In the genomic region with DNA sequence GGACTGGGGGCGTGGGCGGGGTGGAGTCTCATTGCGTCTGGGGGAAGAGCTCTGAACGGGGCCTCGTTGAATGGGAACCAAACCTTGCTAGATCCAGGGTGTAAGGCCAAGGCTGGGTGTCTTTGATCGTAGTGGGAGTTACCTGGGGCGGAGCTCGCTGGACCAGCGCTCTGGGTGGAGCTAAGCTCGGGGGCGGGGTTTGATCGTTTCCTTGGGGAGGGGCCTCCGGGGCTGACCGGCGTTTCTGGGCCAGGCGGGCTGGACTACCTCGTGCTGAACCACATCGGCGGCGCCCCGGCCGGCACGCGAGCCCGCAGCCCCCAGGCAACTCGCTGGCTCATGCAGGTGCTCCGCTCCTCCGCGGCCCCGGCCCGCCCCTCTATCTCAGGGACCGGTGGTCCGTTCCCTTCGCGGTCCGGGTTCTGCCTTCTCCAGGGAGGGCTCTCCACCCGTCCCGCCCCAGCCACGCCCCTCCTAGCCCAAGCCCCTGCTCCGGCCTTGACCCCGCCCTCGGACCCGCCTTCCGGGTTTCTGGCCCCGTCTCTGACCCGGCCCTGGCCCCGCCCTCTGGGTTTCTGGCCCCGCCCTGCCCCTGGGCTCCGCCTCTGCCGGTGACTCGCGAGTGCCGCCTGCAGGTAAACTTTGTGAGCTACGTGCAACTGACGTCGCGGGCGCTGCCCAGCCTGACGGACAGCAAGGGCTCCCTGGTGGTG, we compare ENCODE assay signal across 1 cellular context.
A peak's percentile ranks its signal among the peaks of the same experiment; 100 is the strongest.
TF ChIP-seq lines count a peak whose summit lies in the region.

No MANE protein-coding gene starts in this region.

TF ChIP-seq in HepG2, 621 proteins besides CTCF, POLR2A, EP300 and RAD21 (continued from another document and continues in another):
- TF ChIP-seq, protein P1, sequence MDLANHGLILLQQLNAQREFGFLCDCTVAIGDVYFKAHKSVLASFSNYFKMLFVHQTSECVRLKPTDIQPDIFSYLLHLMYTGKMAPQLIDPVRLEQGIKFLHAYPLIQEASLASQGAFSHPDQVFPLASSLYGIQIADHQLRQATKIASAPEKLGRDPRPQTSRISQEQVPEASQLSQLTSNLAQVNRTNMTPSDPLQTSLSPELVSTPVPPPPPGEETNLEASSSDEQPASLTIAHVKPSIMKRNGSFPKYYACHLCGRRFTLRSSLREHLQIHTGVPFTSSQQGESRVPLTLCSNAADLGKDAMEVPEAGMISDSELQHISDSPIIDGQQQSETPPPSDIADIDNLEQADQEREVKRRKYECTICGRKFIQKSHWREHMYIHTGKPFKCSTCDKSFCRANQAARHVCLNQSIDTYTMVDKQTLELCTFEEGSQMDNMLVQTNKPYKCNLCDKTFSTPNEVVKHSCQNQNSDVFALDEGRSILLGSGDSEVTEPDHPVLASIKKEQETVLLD (CRISPR knock-in tag; IDR thresholded peaks at IDR 0.05; ENCODE audit: low read depth), result 0 out of 2 replicates have a peak, but pooled peaks have one; percentile 28
- no peak for TF ChIP-seq NR2F6 (IDR thresholded peaks at IDR 0.05)
- peak; percentile 67; the same call in 1 of the 2 replicates for TF ChIP-seq NR2F6 (CRISPR knock-in tag; IDR thresholded peaks at IDR 0.05)
- peak; percentile 79 for TF ChIP-seq ZFY (CRISPR knock-in tag; IDR thresholded peaks at IDR 0.05)
- TF ChIP-seq, protein P2, sequence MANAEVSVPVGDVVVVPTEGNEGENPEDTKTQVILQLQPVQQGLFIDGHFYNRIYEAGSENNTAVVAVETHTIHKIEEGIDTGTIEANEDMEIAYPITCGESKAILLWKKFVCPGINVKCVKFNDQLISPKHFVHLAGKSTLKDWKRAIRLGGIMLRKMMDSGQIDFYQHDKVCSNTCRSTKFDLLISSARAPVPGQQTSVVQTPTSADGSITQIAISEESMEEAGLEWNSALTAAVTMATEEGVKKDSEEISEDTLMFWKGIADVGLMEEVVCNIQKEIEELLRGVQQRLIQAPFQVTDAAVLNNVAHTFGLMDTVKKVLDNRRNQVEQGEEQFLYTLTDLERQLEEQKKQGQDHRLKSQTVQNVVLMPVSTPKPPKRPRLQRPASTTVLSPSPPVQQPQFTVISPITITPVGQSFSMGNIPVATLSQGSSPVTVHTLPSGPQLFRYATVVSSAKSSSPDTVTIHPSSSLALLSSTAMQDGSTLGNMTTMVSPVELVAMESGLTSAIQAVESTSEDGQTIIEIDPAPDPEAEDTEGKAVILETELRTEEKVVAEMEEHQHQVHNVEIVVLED (CRISPR knock-in tag; IDR thresholded peaks at IDR 0.05; ENCODE audit: borderline replicate concordance), result peak; percentile 70
- peak; percentile 72 for TF ChIP-seq HOXA3 (CRISPR knock-in tag; IDR thresholded peaks at IDR 0.05)
- TF ChIP-seq RXRA (CRISPR knock-in tag; IDR thresholded peaks at IDR 0.05), result peak; percentile 82; the same call in 1 of the 2 replicates
- TF ChIP-seq HOXA5 (CRISPR knock-in tag; IDR thresholded peaks at IDR 0.05), result peak; percentile 52; the same call in 1 of the 2 replicates
- TF ChIP-seq FOXP1 (IDR thresholded peaks at IDR 0.05), result no peak
- TF ChIP-seq FOXP1 (CRISPR knock-in tag; IDR thresholded peaks at IDR 0.05), result no peak
- TF ChIP-seq, protein P3, sequence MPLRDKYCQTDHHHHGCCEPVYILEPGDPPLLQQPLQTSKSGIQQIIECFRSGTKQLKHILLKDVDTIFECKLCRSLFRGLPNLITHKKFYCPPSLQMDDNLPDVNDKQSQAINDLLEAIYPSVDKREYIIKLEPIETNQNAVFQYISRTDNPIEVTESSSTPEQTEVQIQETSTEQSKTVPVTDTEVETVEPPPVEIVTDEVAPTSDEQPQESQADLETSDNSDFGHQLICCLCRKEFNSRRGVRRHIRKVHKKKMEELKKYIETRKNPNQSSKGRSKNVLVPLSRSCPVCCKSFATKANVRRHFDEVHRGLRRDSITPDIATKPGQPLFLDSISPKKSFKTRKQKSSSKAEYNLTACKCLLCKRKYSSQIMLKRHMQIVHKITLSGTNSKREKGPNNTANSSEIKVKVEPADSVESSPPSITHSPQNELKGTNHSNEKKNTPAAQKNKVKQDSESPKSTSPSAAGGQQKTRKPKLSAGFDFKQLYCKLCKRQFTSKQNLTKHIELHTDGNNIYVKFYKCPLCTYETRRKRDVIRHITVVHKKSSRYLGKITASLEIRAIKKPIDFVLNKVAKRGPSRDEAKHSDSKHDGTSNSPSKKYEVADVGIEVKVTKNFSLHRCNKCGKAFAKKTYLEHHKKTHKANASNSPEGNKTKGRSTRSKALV (CRISPR knock-in tag; IDR thresholded peaks at IDR 0.05), result 0 out of 2 replicates have a peak, but pooled peaks have one; percentile 32
- 0 out of 2 replicates have a peak, but pooled peaks have one; percentile 66 for TF ChIP-seq ZNF224 (CRISPR knock-in tag; IDR thresholded peaks at IDR 0.05)
- TF ChIP-seq, protein P4, sequence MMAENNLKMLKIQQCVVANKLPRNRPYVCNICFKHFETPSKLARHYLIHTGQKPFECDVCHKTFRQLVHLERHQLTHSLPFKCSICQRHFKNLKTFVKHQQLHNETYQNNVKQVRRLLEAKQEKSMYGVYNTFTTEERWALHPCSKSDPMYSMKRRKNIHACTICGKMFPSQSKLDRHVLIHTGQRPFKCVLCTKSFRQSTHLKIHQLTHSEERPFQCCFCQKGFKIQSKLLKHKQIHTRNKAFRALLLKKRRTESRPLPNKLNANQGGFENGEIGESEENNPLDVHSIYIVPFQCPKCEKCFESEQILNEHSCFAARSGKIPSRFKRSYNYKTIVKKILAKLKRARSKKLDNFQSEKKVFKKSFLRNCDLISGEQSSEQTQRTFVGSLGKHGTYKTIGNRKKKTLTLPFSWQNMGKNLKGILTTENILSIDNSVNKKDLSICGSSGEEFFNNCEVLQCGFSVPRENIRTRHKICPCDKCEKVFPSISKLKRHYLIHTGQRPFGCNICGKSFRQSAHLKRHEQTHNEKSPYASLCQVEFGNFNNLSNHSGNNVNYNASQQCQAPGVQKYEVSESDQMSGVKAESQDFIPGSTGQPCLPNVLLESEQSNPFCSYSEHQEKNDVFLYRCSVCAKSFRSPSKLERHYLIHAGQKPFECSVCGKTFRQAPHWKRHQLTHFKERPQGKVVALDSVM (CRISPR knock-in tag; IDR thresholded peaks at IDR 0.05), result peak; percentile 39; the same call in 1 of the 2 replicates
- TF ChIP-seq RFXAP (CRISPR knock-in tag; IDR thresholded peaks at IDR 0.05; ENCODE audit: borderline replicate concordance), result 0 out of 2 replicates have a peak, but pooled peaks have one; percentile 28
- TF ChIP-seq ZNF616 (CRISPR knock-in tag; IDR thresholded peaks at IDR 0.05; ENCODE audit: low read depth), result peak; percentile 31; the same call in 1 of the 2 replicates
- peak; percentile 83 for TF ChIP-seq SAP130 (CRISPR knock-in tag; IDR thresholded peaks at IDR 0.05; ENCODE audit: low read depth)
- TF ChIP-seq, protein P5, sequence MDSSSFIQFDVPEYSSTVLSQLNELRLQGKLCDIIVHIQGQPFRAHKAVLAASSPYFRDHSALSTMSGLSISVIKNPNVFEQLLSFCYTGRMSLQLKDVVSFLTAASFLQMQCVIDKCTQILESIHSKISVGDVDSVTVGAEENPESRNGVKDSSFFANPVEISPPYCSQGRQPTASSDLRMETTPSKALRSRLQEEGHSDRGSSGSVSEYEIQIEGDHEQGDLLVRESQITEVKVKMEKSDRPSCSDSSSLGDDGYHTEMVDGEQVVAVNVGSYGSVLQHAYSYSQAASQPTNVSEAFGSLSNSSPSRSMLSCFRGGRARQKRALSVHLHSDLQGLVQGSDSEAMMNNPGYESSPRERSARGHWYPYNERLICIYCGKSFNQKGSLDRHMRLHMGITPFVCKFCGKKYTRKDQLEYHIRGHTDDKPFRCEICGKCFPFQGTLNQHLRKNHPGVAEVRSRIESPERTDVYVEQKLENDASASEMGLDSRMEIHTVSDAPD (CRISPR knock-in tag; IDR thresholded peaks at IDR 0.05), result no peak
- TF ChIP-seq SMC3 (IDR thresholded peaks at IDR 0.05; ENCODE audit: low read length), result no peak
- no peak for TF ChIP-seq ZC3H4 (CRISPR knock-in tag; IDR thresholded peaks at IDR 0.05; ENCODE audit: borderline replicate concordance)
- TF ChIP-seq ZNF253 (CRISPR knock-in tag; IDR thresholded peaks at IDR 0.05; ENCODE audit: borderline replicate concordance), result no peak
- peak; percentile 71; the same call in 1 of the 2 replicates for TF ChIP-seq SPEN (CRISPR knock-in tag; IDR thresholded peaks at IDR 0.05; ENCODE audit: low read depth)
- TF ChIP-seq ZNF720 (CRISPR knock-in tag; IDR thresholded peaks at IDR 0.05), result no peak
- no peak for TF ChIP-seq ZNF749 (CRISPR knock-in tag; IDR thresholded peaks at IDR 0.05; ENCODE audit: borderline replicate concordance)
- TF ChIP-seq, protein P6, sequence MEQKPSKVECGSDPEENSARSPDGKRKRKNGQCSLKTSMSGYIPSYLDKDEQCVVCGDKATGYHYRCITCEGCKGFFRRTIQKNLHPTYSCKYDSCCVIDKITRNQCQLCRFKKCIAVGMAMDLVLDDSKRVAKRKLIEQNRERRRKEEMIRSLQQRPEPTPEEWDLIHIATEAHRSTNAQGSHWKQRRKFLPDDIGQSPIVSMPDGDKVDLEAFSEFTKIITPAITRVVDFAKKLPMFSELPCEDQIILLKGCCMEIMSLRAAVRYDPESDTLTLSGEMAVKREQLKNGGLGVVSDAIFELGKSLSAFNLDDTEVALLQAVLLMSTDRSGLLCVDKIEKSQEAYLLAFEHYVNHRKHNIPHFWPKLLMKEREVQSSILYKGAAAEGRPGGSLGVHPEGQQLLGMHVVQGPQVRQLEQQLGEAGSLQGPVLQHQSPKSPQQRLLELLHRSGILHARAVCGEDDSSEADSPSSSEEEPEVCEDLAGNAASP (CRISPR knock-in tag; IDR thresholded peaks at IDR 0.05; ENCODE audit: borderline replicate concordance), result 0 out of 2 replicates have a peak, but pooled peaks have one; percentile 18
- 0 out of 2 replicates have a peak, but pooled peaks have one; percentile 61 for TF ChIP-seq ZNF891 (CRISPR knock-in tag; IDR thresholded peaks at IDR 0.05)
- peak; percentile 79 for TF ChIP-seq SKI (IDR thresholded peaks at IDR 0.05; ENCODE audit: partially characterized antibody)
- TF ChIP-seq, protein P7, sequence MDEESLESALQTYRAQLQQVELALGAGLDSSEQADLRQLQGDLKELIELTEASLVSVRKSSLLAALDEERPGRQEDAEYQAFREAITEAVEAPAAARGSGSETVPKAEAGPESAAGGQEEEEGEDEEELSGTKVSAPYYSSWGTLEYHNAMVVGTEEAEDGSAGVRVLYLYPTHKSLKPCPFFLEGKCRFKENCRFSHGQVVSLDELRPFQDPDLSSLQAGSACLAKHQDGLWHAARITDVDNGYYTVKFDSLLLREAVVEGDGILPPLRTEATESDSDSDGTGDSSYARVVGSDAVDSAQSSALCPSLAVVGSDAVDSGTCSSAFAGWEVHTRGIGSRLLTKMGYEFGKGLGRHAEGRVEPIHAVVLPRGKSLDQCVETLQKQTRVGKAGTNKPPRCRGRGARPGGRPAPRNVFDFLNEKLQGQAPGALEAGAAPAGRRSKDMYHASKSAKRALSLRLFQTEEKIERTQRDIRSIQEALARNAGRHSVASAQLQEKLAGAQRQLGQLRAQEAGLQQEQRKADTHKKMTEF (CRISPR knock-in tag; IDR thresholded peaks at IDR 0.05), result peak; percentile 66
- no peak for TF ChIP-seq ZNF460 (CRISPR knock-in tag; IDR thresholded peaks at IDR 0.05; ENCODE audit: borderline replicate concordance)
- TF ChIP-seq STAG1 (CRISPR knock-in tag; IDR thresholded peaks at IDR 0.05), result peak; percentile 49
- 0 out of 2 replicates have a peak, but pooled peaks have one; percentile 20 for TF ChIP-seq ZMYM4 (CRISPR knock-in tag; IDR thresholded peaks at IDR 0.05)
- TF ChIP-seq DPF2 (CRISPR knock-in tag; IDR thresholded peaks at IDR 0.05; ENCODE audit: borderline replicate concordance, low read depth), result no peak
- peak; percentile 94 for TF ChIP-seq ELF1 (CRISPR knock-in tag; IDR thresholded peaks at IDR 0.05)
- TF ChIP-seq PCBP2 (optimal IDR thresholded peaks at IDR 0.05; ENCODE audit: low read depth, low read length, poor library complexity, severe bottlenecking), result no peak
- TF ChIP-seq, protein P8, sequence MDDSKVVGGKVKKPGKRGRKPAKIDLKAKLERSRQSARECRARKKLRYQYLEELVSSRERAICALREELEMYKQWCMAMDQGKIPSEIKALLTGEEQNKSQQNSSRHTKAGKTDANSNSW (CRISPR knock-in tag; IDR thresholded peaks at IDR 0.05; ENCODE audit: borderline replicate concordance), result peak; percentile 37; the same call in 1 of the 2 replicates
- TF ChIP-seq, protein P9, sequence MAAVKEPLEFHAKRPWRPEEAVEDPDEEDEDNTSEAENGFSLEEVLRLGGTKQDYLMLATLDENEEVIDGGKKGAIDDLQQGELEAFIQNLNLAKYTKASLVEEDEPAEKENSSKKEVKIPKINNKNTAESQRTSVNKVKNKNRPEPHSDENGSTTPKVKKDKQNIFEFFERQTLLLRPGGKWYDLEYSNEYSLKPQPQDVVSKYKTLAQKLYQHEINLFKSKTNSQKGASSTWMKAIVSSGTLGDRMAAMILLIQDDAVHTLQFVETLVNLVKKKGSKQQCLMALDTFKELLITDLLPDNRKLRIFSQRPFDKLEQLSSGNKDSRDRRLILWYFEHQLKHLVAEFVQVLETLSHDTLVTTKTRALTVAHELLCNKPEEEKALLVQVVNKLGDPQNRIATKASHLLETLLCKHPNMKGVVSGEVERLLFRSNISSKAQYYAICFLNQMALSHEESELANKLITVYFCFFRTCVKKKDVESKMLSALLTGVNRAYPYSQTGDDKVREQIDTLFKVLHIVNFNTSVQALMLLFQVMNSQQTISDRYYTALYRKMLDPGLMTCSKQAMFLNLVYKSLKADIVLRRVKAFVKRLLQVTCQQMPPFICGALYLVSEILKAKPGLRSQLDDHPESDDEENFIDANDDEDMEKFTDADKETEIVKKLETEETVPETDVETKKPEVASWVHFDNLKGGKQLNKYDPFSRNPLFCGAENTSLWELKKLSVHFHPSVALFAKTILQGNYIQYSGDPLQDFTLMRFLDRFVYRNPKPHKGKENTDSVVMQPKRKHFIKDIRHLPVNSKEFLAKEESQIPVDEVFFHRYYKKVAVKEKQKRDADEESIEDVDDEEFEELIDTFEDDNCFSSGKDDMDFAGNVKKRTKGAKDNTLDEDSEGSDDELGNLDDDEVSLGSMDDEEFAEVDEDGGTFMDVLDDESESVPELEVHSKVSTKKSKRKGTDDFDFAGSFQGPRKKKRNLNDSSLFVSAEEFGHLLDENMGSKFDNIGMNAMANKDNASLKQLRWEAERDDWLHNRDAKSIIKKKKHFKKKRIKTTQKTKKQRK (IDR thresholded peaks at IDR 0.05; ENCODE audit: low read length), result no peak
- TF ChIP-seq EED (CRISPR knock-in tag; IDR thresholded peaks at IDR 0.05), result no peak
- peak; percentile 44; the same call in 1 of the 2 replicates for TF ChIP-seq SALL2 (CRISPR knock-in tag; IDR thresholded peaks at IDR 0.05)
- TF ChIP-seq ZMYM3 (CRISPR knock-in tag; IDR thresholded peaks at IDR 0.05), result peak; percentile 89
- no peak for TF ChIP-seq TCF7L2 (IDR thresholded peaks at IDR 0.05; ENCODE audit: low read depth, low read length)
- no peak for TF ChIP-seq BCL6 (CRISPR knock-in tag; IDR thresholded peaks at IDR 0.05)
- TF ChIP-seq, protein P10, sequence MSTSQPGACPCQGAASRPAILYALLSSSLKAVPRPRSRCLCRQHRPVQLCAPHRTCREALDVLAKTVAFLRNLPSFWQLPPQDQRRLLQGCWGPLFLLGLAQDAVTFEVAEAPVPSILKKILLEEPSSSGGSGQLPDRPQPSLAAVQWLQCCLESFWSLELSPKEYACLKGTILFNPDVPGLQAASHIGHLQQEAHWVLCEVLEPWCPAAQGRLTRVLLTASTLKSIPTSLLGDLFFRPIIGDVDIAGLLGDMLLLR (CRISPR knock-in tag; IDR thresholded peaks at IDR 0.05), result peak; percentile 24
- peak; percentile 21; the same call in 1 of the 2 replicates for TF ChIP-seq KDM5B (CRISPR knock-in tag; IDR thresholded peaks at IDR 0.05; ENCODE audit: borderline replicate concordance)
- no peak for TF ChIP-seq ZFP41 (CRISPR knock-in tag; IDR thresholded peaks at IDR 0.05; ENCODE audit: borderline replicate concordance)
- no peak for TF ChIP-seq SMAD1 (CRISPR knock-in tag; IDR thresholded peaks at IDR 0.05; ENCODE audit: borderline replicate concordance, low read depth)
- TF ChIP-seq ZNF17 (CRISPR knock-in tag; IDR thresholded peaks at IDR 0.05), result no peak
- TF ChIP-seq ZNF619 (CRISPR knock-in tag; IDR thresholded peaks at IDR 0.05), result peak; percentile 81; the same call in 1 of the 2 replicates
- peak; percentile 85 for TF ChIP-seq RARA (CRISPR knock-in tag; IDR thresholded peaks at IDR 0.05)
